In the genomic region with DNA sequence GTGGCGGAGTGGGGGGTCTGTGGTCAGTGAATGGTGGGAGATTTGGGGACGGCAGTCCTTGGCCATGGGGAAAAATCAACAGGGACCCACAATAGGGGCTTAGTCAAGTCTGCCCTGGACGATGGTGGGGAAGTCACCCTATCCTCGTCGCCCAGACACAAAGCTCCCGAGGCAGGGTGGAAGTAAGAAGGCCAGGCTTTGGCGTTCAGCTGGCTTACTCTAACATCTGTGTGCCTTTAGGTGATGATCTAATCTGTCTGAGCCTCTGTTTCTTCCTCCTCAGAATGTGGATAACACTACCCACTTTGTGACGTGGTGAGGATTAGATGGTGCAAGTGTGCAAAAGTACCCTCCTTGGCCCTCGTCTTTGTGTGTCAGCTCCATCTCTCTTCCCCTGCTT, we compare ENCODE assay signal across 13 cellular contexts.
"Had no signal": no experiment of that assay in that cellular context is flagged by ENCODE, and none has a peak within 500 bp of the region (broad histone marks: within the 10 kb centered on the region; RNA-seq: fewer than 3 reads in every experiment).

No MANE protein-coding gene starts in this region.

- H3K9me3 ChIP-seq: pancreas, thyroid gland had no signal

- H3K27ac ChIP-seq: pancreas, thyroid gland had no signal

- DNase-seq: activated CD4-positive, alpha-beta T cell treated with anti-CD3 and anti-CD28 coated beads for 48 hours; activated CD8-positive, alpha-beta memory T cell treated with anti-CD3 and anti-CD28 coated beads, Interleukin-2, amount 50 U/mL, for 48 hours; activated naive CD4-positive, alpha-beta T cell; activated naive CD8-positive, alpha-beta T cell treated with anti-CD3 and anti-CD28 coated beads, Interleukin-2, amount 10 ng/mL, durations not matched to agents 7 days and 5 days; islet precursor cell; nephron progenitor cell; pancreas; stimulated activated CD4-positive, alpha-beta T cell treated with anti-CD3 and anti-CD28 coated beads, Interleukin-12 subunit alpha, Interleukin-12 subunit beta, amount 100 ng/mL, for 4 hours; stimulated activated CD4-positive, alpha-beta T cell treated with anti-CD3 and anti-CD28 coated beads, Interleukin-2, amount 100 ng/mL, for 24 hours; thyroid gland had no signal

- H3K4me1 ChIP-seq: thyroid gland had no signal

- H3K27me3 ChIP-seq: pancreas, thyroid gland had no signal

- H3K4me3 ChIP-seq: lung, pancreas, thyroid gland had no signal

- H3K36me3 ChIP-seq: pancreas, thyroid gland had no signal

- ATAC-seq: pancreas, sciatic nerve, WTC11 had no signal
